Comparison of ENCODE assay signal across 8 cellular contexts in the genomic region with DNA sequence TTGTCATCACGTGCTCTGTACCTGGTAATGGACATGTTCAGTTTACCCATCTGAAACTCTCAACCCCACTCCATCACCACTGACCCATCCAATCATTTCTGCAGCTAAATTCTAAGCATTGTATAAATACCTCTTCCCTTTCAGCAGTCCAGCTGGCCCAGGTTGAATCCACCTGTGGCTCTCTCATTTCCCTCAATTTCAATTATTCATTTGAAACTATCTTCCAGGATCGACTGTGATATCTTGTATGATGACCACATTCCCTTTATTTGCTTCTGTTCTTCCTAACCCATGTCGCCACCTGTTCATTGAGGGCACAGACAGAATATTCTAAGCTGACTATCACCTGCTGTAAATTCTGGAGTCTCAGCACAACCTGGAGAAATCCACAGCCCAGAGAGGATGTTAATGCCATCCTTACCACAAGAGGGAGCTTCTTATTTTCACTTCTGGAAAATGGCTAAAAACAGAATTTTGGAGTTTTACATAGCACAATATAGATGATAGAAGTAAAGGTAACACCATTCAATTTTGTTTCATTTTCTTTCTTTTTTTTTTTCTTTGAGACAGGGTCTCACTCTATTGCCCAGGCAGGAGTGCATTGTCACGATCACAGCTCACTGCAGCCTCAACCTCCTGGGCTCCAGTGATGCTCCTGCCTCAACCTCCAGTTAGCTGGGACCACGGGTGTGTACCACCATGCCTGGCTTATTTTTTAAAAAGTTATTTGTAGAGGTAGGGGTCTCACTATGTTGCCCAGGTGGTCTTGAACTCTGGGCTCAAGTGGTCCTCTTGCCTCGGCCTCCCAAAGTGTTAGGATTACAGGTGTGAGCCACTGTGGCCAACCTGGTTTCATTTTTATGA. TPM values are rescaled to one million over a fixed set of nuclear protein-coding genes. Genes with fewer than 3 reads are reported as not detected.
DNase-seq lines count a peak whose midpoint lies in the region; ATAC-seq and TF ChIP-seq lines count a peak whose summit lies in the region.

No MANE protein-coding gene starts in this region.

- DNase-seq in ACHN, result peak; percentile 16
- no peak for DNase-seq in GM10248 (ENCODE audit: extremely low spot score)
- DNase-seq in NCI-H526 treated with DMSO at 0.1 percent for 48 hours (lab: John Stamatoyannopoulos, UW), result peak; percentile 0
- DNase-seq in cerebellar cortex (ENCODE audit: low spot score), result peak; percentile 63
- DNase-seq in naive B cell, result peak; percentile 10
- DNase-seq in cortex of kidney (lab: John Stamatoyannopoulos, UW), result no peak

- no peaks in the 10 kb centered on the region for H3K9me3 Mint-ChIP-seq in naive B cell

- ATAC-seq in naive B cell (ENCODE audit: low read depth in 2 of 2) (peak; percentile 35 to 43), GM21360 (IDR thresholded peaks at IDR 0.05; ENCODE audit: unreplicated experiment) (no peak), HG02981 (IDR thresholded peaks at IDR 0.05; ENCODE audit: unreplicated experiment) (no peak)

- peak; percentile 54 for TF ChIP-seq CTCF in GM10248 (IDR thresholded peaks at IDR 0.05; ENCODE audit: control extremely low read depth, extremely low read depth, low read depth, missing control alignments)

- no peak overlapping the region for H3K27ac Mint-ChIP-seq in naive B cell

- in situ Hi-C loops in ACHN (cut with HindIII; ENCODE audit: low pct_ligation_motif_present, low pct_unique_long_range_greater_than_20kb, low sequenced_read_pairs), result no loop called here

- peaks cover 7 to 8% (median 8%) of the 10 kb centered on the region in 3 donors for H3K27me3 Mint-ChIP-seq in naive B cell

- peaks cover 1 to 4% (median 2%) of the 10 kb centered on the region in 3 donors for H3K4me1 Mint-ChIP-seq in naive B cell

- peak overlapping the region in 2 of 8 donors; percentile 2 to 53 for H3K4me3 Mint-ChIP-seq in naive B cell

- POLR2A ChIA-PET in GM10248 (lab: Yijun Ruan, JAX), result interaction anchor here (0.6 kb wide), 1 partner anchor 190 kb away, joined by 4 read pairs; no protein-coding TSS in a partner anchor

- H3K36me3 Mint-ChIP-seq in naive B cell, result no peaks in the 10 kb centered on the region

- CTCF ChIA-PET in GM10248 (lab: Yijun Ruan, JAX), result interaction anchor here (0.9 to 5.1 kb wide), 24 partner anchors 9 to 444 kb away, joined by 3 to 23 read pairs (median 4); a partner anchor contains a TSS

RNA-seq across cellular contexts. Expression of a gene that starts 38.6 kb away (rescaled TPM):
- polyA plus RNA-seq in naive B cell (ENCODE audit: low read depth in 6 of 6), result 1 to 10 TPM in 5 of 6 donors, not detected in 1; 1.2 to 3.0 (median 1.7) TPM

Comparison
In these comparisons a context has a peak if more than half of its experiments do, and no peak if none do; other contexts are left out.
1. DNase-seq: peak in ACHN (single experiment), NCI-H526 treated with DMSO at 0.1 percent for 48 hours (single experiment), cerebellar cortex (single experiment) and naive B cell (single experiment); none in GM10248 (single experiment) and cortex of kidney (single experiment).
2. ATAC-seq: peak in naive B cell (2 of 2); none in GM21360 (single experiment) and HG02981 (single experiment).